Comparison of ENCODE assay signal across 8 cellular contexts in genomic region chr18:24076136-24076597, GRCh38.
A peak's percentile ranks its signal among the peaks of the same experiment; 100 is the strongest.
DNase-seq lines count a peak whose midpoint lies in the region; ATAC-seq and TF ChIP-seq lines count a peak whose summit lies in the region.
"Not testable (repeated sequence)": the region's sequence is repeated elsewhere in the genome, so short reads cannot be mapped to it uniquely, and the experiment has no call there.

No MANE protein-coding gene starts in this region.

- not testable (repeated sequence) for H3K27ac ChIP-seq in colonic mucosa

- ATAC-seq in GM18868 (IDR thresholded peaks at IDR 0.05; ENCODE audit: unreplicated experiment): peak; percentile 94

- DNase-seq in ACHN: peak; percentile 96
- DNase-seq in RPMI7951 (ENCODE audit: low read depth): peak; percentile 98
- peak; percentile 55 to 63 (median 55) for DNase-seq in activated CD8-positive, alpha-beta memory T cell treated with anti-CD3 and anti-CD28 coated beads for 48 hours (ENCODE audit: low read depth in 2 of 3, low spot score in 2 of 3)
- DNase-seq in colonic mucosa: peak; percentile 69
- DNase-seq in kidney tubule cell (ENCODE audit: low spot score): peak; percentile 76
- peak; percentile 60 to 61 for DNase-seq in stimulated activated CD4-positive, alpha-beta T cell treated with anti-CD3 and anti-CD28 coated beads, Interleukin-1b, Interleukin-23, amount 100 ng/mL, for 4 hours (ENCODE audit: low read depth in 2 of 2)

- not testable (repeated sequence) for H3K9ac ChIP-seq in colonic mucosa (ENCODE audit: low read depth in 2 of 2, low read length in 2 of 2)

- intact Hi-C loops in colonic mucosa (cut with DNase I): not testable (repeated sequence)

- TF ChIP-seq RAD21 in Ishikawa (IDR thresholded peaks at IDR 0.05; ENCODE audit: low read depth): peak; percentile 11; the same call in 1 of the 2 replicates

- peak; percentile 29 for TF ChIP-seq CTCF in colonic mucosa (IDR thresholded peaks at IDR 0.05)

- in situ Hi-C loops in ACHN (cut with HindIII; ENCODE audit: low pct_ligation_motif_present, low pct_unique_long_range_greater_than_20kb, low sequenced_read_pairs): not testable (repeated sequence)

- H3K27me3 ChIP-seq in colonic mucosa: not testable (repeated sequence)

- TF ChIP-seq EP300 in Ishikawa (IDR thresholded peaks at IDR 0.05; ENCODE audit: borderline replicate concordance): not testable (repeated sequence)

- H3K4me3 ChIP-seq in colonic mucosa: not testable (repeated sequence)

- not testable (repeated sequence) for H3K36me3 ChIP-seq in colonic mucosa

- H3K4me1 ChIP-seq in colonic mucosa: not testable (repeated sequence)

- H3K9me3 ChIP-seq in colonic mucosa: not testable (repeated sequence)
